ENCODE assay signal across 8 cellular contexts in the genomic region with DNA sequence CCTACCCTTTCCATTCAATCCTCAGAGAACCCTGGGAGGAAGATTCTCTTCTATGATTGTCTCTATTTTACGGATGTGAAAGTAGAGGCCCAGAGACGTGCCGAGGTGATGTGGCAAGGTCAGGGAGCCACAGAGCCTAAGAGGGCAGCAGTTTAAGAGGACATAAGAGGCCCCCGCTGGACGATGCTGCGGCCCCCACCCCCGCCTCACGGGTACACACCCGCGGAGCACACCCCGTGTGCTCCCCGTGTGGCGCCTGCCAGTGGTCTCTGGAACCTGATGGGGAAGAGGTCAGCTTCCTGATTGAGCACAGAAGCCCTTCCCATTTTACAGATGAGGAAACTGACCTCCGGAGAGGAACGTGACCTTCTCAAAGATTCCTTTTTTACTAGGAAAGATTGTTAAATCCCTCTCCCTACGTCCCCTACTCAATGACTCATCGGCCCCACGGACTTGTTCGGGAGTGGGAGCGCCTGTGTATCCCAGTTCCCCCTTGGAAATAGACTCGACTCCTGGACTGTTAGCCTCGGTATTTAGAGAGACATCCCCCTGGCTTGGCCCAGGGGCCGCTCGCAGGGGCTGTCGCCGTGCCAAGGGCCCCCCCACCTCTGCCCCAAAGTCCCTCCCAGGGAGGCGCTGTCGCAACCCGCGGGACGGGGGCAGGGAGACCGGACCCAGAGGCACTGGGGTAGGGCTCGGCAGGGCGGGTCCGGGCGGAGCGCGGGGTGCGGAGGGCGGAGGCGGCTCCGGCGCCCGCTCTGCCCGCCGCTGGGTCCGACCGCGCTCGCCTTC. TPM values are rescaled to one million over a fixed set of nuclear protein-coding genes. Genes with fewer than 3 reads are reported as not detected.
DNase-seq lines count a peak whose midpoint lies in the region; ATAC-seq and TF ChIP-seq lines count a peak whose summit lies in the region.
"Had no signal": no experiment of that assay in that cellular context is flagged by ENCODE, and none has a peak within 500 bp of the region (broad histone marks: within the 10 kb centered on the region; RNA-seq: fewer than 3 reads in every experiment).

A gene with protein sequence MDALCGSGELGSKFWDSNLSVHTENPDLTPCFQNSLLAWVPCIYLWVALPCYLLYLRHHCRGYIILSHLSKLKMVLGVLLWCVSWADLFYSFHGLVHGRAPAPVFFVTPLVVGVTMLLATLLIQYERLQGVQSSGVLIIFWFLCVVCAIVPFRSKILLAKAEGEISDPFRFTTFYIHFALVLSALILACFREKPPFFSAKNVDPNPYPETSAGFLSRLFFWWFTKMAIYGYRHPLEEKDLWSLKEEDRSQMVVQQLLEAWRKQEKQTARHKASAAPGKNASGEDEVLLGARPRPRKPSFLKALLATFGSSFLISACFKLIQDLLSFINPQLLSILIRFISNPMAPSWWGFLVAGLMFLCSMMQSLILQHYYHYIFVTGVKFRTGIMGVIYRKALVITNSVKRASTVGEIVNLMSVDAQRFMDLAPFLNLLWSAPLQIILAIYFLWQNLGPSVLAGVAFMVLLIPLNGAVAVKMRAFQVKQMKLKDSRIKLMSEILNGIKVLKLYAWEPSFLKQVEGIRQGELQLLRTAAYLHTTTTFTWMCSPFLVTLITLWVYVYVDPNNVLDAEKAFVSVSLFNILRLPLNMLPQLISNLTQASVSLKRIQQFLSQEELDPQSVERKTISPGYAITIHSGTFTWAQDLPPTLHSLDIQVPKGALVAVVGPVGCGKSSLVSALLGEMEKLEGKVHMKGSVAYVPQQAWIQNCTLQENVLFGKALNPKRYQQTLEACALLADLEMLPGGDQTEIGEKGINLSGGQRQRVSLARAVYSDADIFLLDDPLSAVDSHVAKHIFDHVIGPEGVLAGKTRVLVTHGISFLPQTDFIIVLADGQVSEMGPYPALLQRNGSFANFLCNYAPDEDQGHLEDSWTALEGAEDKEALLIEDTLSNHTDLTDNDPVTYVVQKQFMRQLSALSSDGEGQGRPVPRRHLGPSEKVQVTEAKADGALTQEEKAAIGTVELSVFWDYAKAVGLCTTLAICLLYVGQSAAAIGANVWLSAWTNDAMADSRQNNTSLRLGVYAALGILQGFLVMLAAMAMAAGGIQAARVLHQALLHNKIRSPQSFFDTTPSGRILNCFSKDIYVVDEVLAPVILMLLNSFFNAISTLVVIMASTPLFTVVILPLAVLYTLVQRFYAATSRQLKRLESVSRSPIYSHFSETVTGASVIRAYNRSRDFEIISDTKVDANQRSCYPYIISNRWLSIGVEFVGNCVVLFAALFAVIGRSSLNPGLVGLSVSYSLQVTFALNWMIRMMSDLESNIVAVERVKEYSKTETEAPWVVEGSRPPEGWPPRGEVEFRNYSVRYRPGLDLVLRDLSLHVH (N-terminal part only) (plus strand): TSS at position 759 of the 792 bp plus-strand sequence. CDS start 56 bp downstream, outside the sequence.

- H3K4me1 ChIP-seq in HUES48 (ENCODE audit: control insufficient read depth, insufficient read depth, low read length): no peaks in the 10 kb centered on the region
- H3K4me1 ChIP-seq in adrenal gland (replicated peaks in 1 of 2): peaks cover 41 to 44% of the 10 kb centered on the region in 2 donors
- H3K4me1 ChIP-seq in iPS DF 6.9 (ENCODE audit: control insufficient read depth, insufficient read depth, low read length): 0 out of 2 replicates have a peak, but pooled peaks cover 1% of the 10 kb centered on the region
- peaks cover 10 to 18% (median 15%) of the 10 kb centered on the region in 3 donors for H3K4me1 ChIP-seq in skeletal muscle tissue (ENCODE audit: control insufficient read depth in 3 of 3, insufficient read depth in 3 of 3, low read length in 3 of 3)

- POLR2A ChIA-PET in activated CD4-positive, alpha-beta memory T cell treated with anti-CD3 and anti-CD28 coated beads for 36 hours (lab: Charles Lee): no interaction called here

- H3K9me3 ChIP-seq in HUES48 (ENCODE audit: control insufficient read depth, insufficient read depth, low read length) (no peaks in the 10 kb centered on the region), adrenal gland (replicated peaks in 1 of 3) (no peaks in the 10 kb centered on the region), iPS DF 6.9 (ENCODE audit: control insufficient read depth, insufficient read depth, low read length) (no peaks in the 10 kb centered on the region), skeletal muscle tissue (ENCODE audit: control insufficient read depth in 3 of 3, low read length in 3 of 3) (no peaks in the 10 kb centered on the region)

- no peaks in the 10 kb centered on the region for H3K36me3 ChIP-seq in HUES48 (ENCODE audit: control insufficient read depth, insufficient read depth, low read length)
- H3K36me3 ChIP-seq in adrenal gland (replicated peaks in 1 of 2): no peaks in the 10 kb centered on the region
- H3K36me3 ChIP-seq in iPS DF 6.9 (ENCODE audit: control insufficient read depth, insufficient read depth, low read length): no peaks in the 10 kb centered on the region
- H3K36me3 ChIP-seq in skeletal muscle tissue (ENCODE audit: control insufficient read depth in 3 of 3, insufficient read depth in 3 of 3, low read length in 3 of 3): no peaks in the 10 kb centered on the region

- intact Hi-C loops in adrenal gland (cut with DNase I): loop anchor here (5.0 kb wide), 3 partner anchors 43 to 63 kb away; no protein-coding TSS in a partner anchor
- intact Hi-C loops in activated CD4-positive, alpha-beta memory T cell treated with anti-CD3 and anti-CD28 coated beads for 36 hours (cut with micrococcal nuclease): no loop called here

- H3K27me3 Mint-ChIP-seq in activated CD4-positive, alpha-beta memory T cell treated with anti-CD3 and anti-CD28 coated beads for 36 hours: peaks cover 66% of the 10 kb centered on the region

- H3K4me3 Mint-ChIP-seq in activated CD4-positive, alpha-beta memory T cell treated with anti-CD3 and anti-CD28 coated beads for 36 hours: no peak within 1 kb of the TSS

- H3K4me1 Mint-ChIP-seq in activated CD4-positive, alpha-beta memory T cell treated with anti-CD3 and anti-CD28 coated beads for 36 hours (ENCODE audit: low read depth): no peaks in the 10 kb centered on the region

- no peak for TF ChIP-seq CTCF in adrenal gland (IDR thresholded peaks at IDR 0.05)

- CTCF ChIA-PET in activated CD4-positive, alpha-beta memory T cell treated with anti-CD3 and anti-CD28 coated beads for 36 hours (lab: Charles Lee): no interaction called here

- H3K27me3 ChIP-seq in HUES48 (ENCODE audit: control insufficient read depth, insufficient read depth, low read length) (peaks cover 51% of the 10 kb centered on the region), adrenal gland (no peaks in the 10 kb centered on the region), iPS DF 6.9 (ENCODE audit: control insufficient read depth, insufficient read depth, low read length) (peaks cover 26% of the 10 kb centered on the region), skeletal muscle tissue (ENCODE audit: control insufficient read depth in 3 of 3, insufficient read depth in 3 of 3, low read length in 3 of 3) (peaks cover 44 to 73% (median 48%) of the 10 kb centered on the region in 3 donors)

- ATAC-seq in GM21367 (IDR thresholded peaks at IDR 0.05; ENCODE audit: unreplicated experiment): no peak

- peak within 1 kb of the TSS; percentile 62 for H3K4me3 ChIP-seq in HUES48 (ENCODE audit: low read depth, low read length)
- peak within 1 kb of the TSS; percentile 32 to 92 (median 50) for H3K4me3 ChIP-seq in adrenal gland
- H3K4me3 ChIP-seq in iPS DF 6.9 (ENCODE audit: low read length): peak within 1 kb of the TSS; percentile 51; the same call in 1 of the 2 replicates
- peak within 1 kb of the TSS; percentile 23 to 41 (median 26) for H3K4me3 ChIP-seq in skeletal muscle tissue (ENCODE audit: low read length in 3 of 3)

- no peak within 1 kb of the TSS for H3K27ac ChIP-seq in HUES48 (ENCODE audit: low read depth, low read length)
- H3K27ac ChIP-seq in adrenal gland: peak within 1 kb of the TSS; percentile 41 to 90 (median 82)
- no peak within 1 kb of the TSS for H3K27ac ChIP-seq in iPS DF 6.9 (ENCODE audit: low read length)
- no peak within 1 kb of the TSS for H3K27ac ChIP-seq in skeletal muscle tissue (ENCODE audit: low read depth, low read length)

- H3K9ac ChIP-seq in HUES48 (ENCODE audit: low read depth, low read length): no peak within 1 kb of the TSS
- peak within 1 kb of the TSS in 2 of 3 donors; percentile 10 to 25 for H3K9ac ChIP-seq in skeletal muscle tissue (ENCODE audit: low read depth in 1 of 3, low read length in 3 of 3)

- WGBS in adrenal gland, 4 donors: 9 to 29% (median 12%) methylated on average over 21 to 50 of the region's 50 CpGs
- WGBS in iPS DF 6.9 (ENCODE audit: insufficient coverage, insufficient read length): no CpG with 5 or more reads among the region's 50 CpGs

- DNase-seq in adrenal gland (peak; percentile 70 to 86 (median 79)), iPS DF 6.9 (ENCODE audit: low read depth, low spot score) (no peak), NCI-H774 (lab: John Stamatoyannopoulos, UW) (no peak)
- DNase-seq in activated CD4-positive, alpha-beta memory T cell treated with anti-CD3 and anti-CD28 coated beads for 36 hours: no peak

- no peaks in the 10 kb centered on the region for H3K9me3 Mint-ChIP-seq in activated CD4-positive, alpha-beta memory T cell treated with anti-CD3 and anti-CD28 coated beads for 36 hours

- peak in 1 of 2 donors; percentile 82 for TF ChIP-seq POLR2A in adrenal gland (IDR thresholded peaks at IDR 0.05)

- no peaks in the 10 kb centered on the region for H3K36me3 Mint-ChIP-seq in activated CD4-positive, alpha-beta memory T cell treated with anti-CD3 and anti-CD28 coated beads for 36 hours

- no peak within 1 kb of the TSS for H3K27ac Mint-ChIP-seq in activated CD4-positive, alpha-beta memory T cell treated with anti-CD3 and anti-CD28 coated beads for 36 hours

RNA-seq across cellular contexts. Expression of the gene that starts here (rescaled TPM):
- total RNA-seq in adrenal gland (100 to 1,000 TPM; 195 to 422 (median 262) TPM), skeletal muscle tissue (1.0 TPM)
- polyA plus RNA-seq in adrenal gland: 100 to 1,000 TPM; 164 to 448 (median 414) TPM
- not detected for total RNA-seq in activated CD4-positive, alpha-beta memory T cell treated with anti-CD3 and anti-CD28 coated beads for 36 hours
- total RNA-seq: T-helper 1 cell treated with Interleukin-12 subunit alpha and Interleukin-12 subunit beta and Interleukin-4 antibody, amounts not matched to agents 30 ng/mL and 1 ng/mL, for 36 hours had no signal

Comparison
In these comparisons a context has a peak if more than half of its experiments do, and no peak if none do; other contexts are left out.
1. RNA of the gene that starts here (total RNA-seq): 195 to 422 TPM in adrenal gland; 1.0 TPM in skeletal muscle tissue (single experiment) and not detected in activated CD4-positive, alpha-beta memory T cell treated with anti-CD3 and anti-CD28 coated beads for 36 hours; every median in the first group is over 10 times any median in the second.
2. H3K27ac ChIP-seq: peak in adrenal gland (5 of 5); none in HUES48 (single experiment), iPS DF 6.9 (single experiment) and skeletal muscle tissue (single experiment).
3. DNase-seq: peak in adrenal gland (7 of 7); none in iPS DF 6.9 (single experiment), activated CD4-positive, alpha-beta memory T cell treated with anti-CD3 and anti-CD28 coated beads for 36 hours (single experiment) and NCI-H774 (single experiment).
4. Peak in every context shown above with its lines, with median percentiles within 50 percentile points of each other: H3K4me3 ChIP-seq.